ENCODE assay signal across 1 cellular context in genomic region chr5:29099585-29099984, GRCh38.
TF ChIP-seq lines count a peak whose summit lies in the region.

No MANE protein-coding gene starts in this region.

TF ChIP-seq in GM12878, 131 proteins besides CTCF, POLR2A, EP300 and RAD21 (continued from another document):
- TF ChIP-seq ATF2 (IDR thresholded peaks at IDR 0.05; ENCODE audit: low read length) (no peak), DPF2 (IDR thresholded peaks at IDR 0.05) (peak; percentile 49; the same call in 1 of the 2 replicates), POLR2AphosphoS2 (IDR thresholded peaks at IDR 0.05; ENCODE audit: low read depth, low read length) (no peak), CREB1 (IDR thresholded peaks at IDR 0.05; ENCODE audit: low read depth) (no peak), IKZF1 (conservative IDR thresholded peaks at IDR 0.05) (peak; percentile 49), IRF4 (IDR thresholded peaks at IDR 0.05; ENCODE audit: low read depth, low read length) (no peak), YBX1 (IDR thresholded peaks at IDR 0.05) (no peak), POLR2AphosphoS5 (IDR thresholded peaks at IDR 0.05; ENCODE audit: low read length) (no peak), CHD4 (IDR thresholded peaks at IDR 0.05) (no peak), EZH2 (IDR thresholded peaks at IDR 0.05; ENCODE audit: borderline replicate concordance, control insufficient read depth, low read depth, low read length) (no peak), PKNOX1 (IDR thresholded peaks at IDR 0.05) (no peak), PML (IDR thresholded peaks at IDR 0.05; ENCODE audit: low read length) (no peak), ZBTB4 (CRISPR knock-in tag; IDR thresholded peaks at IDR 0.05) (no peak), GATAD2B (conservative IDR thresholded peaks at IDR 0.05; ENCODE audit: low read depth) (0 out of 2 replicates have a peak, but pooled peaks have one; percentile 27), PAX8 (IDR thresholded peaks at IDR 0.05) (no peak), MTA2 (IDR thresholded peaks at IDR 0.05; ENCODE audit: low read depth) (peak; percentile 64), SRF (IDR thresholded peaks at IDR 0.05; ENCODE audit: low read depth in 2 of 2, low read length in 2 of 2) (no peak), E2F4 (IDR thresholded peaks at IDR 0.05; ENCODE audit: low read depth, low read length) (no peak), PBX3 (IDR thresholded peaks at IDR 0.05; ENCODE audit: insufficient replicate concordance, low read depth, low read length) (no peak)
